In genomic region chr11:17528181-17528691, GRCh38 we compare ENCODE assay signal across 8 cellular contexts. TPM values are rescaled to one million over a fixed set of nuclear protein-coding genes. Genes with fewer than 3 reads are reported as not detected.
DNase-seq lines count a peak whose midpoint lies in the region; ATAC-seq, FAIRE-seq and TF ChIP-seq lines count a peak whose summit lies in the region.

No MANE protein-coding gene starts in this region.

- POLR2A ChIA-PET in endothelial cell of umbilical vein (lab: Charles Lee) = interaction anchor here (0.5 kb wide), 1 partner anchor 10 kb away, joined by 3 read pairs; no protein-coding TSS in a partner anchor

- TF ChIP-seq POLR2A in endothelial cell of umbilical vein (IDR thresholded peaks at IDR 0.05; ENCODE audit: low read depth, low read length) = no peak

- no peaks in the 10 kb centered on the region for H3K9me1 ChIP-seq in endothelial cell of umbilical vein (replicated peaks; ENCODE audit: control insufficient read depth, extremely low read depth, insufficient read depth, low read length)

- H3K36me3 ChIP-seq in endothelial cell of umbilical vein (ENCODE audit: control insufficient read depth in 2 of 2, extremely low read depth in 1 of 2, insufficient read depth in 2 of 2, low read length in 2 of 2) = no peaks in the 10 kb centered on the region

- H3K27me3 ChIP-seq in endothelial cell of umbilical vein (ENCODE audit: control insufficient read depth in 2 of 2, insufficient read depth in 2 of 2, low read length in 2 of 2) = peaks cover 2 to 3% of the 10 kb centered on the region in 2 experiments

- H3K27ac Mint-ChIP-seq in stimulated activated naive CD8-positive, alpha-beta T cell treated with anti-CD3 and anti-CD28 coated beads, Interleukin-15, amount 100 ng/mL, for 72 hours = no peak overlapping the region

- H3K4me2 ChIP-seq in endothelial cell of umbilical vein (ENCODE audit: insufficient read depth, low read length) = no peak overlapping the region

- ATAC-seq in HG02642 (IDR thresholded peaks at IDR 0.05; ENCODE audit: poor library complexity, unreplicated experiment) = peak; percentile 69
- ATAC-seq in stimulated activated naive CD8-positive, alpha-beta T cell treated with anti-CD3 and anti-CD28 coated beads, Interleukin-15, amount 100 ng/mL, for 72 hours = peak; percentile 77

- H3K9me3 ChIP-seq in endothelial cell of umbilical vein (replicated peaks; ENCODE audit: control insufficient read depth, insufficient read depth, low read length) = no peaks in the 10 kb centered on the region

- TF ChIP-seq CTCF in GM12865 (IDR thresholded peaks at IDR 0.05; ENCODE audit: insufficient read depth, low read depth, low read length, missing control alignments) = peak; percentile 68
- peak; percentile 80 to 81 for TF ChIP-seq CTCF in endothelial cell of umbilical vein (IDR thresholded peaks at IDR 0.05; ENCODE audit: extremely low read depth in 1 of 2, insufficient read depth in 1 of 2, low read depth in 1 of 2, low read length in 2 of 2)

- peak; percentile 49 for FAIRE-seq in endothelial cell of umbilical vein (lab: Jason Lieb, UNC)

- peak; percentile 40 for DNase-seq in GM12865 (ENCODE audit: low read depth)
- peak; percentile 62 for DNase-seq in NCI-H2227 (lab: John Stamatoyannopoulos, UW; ENCODE audit: unreplicated experiment)
- DNase-seq in activated CD4-positive, alpha-beta T cell treated with anti-CD3 and anti-CD28 coated beads, Interleukin-2, amount 50 U/mL, for 24 hours (ENCODE audit: low read depth in 1 of 2, low spot score in 1 of 2) = peak; percentile 15 to 24
- DNase-seq in endothelial cell of umbilical vein (ENCODE audit: low read depth, low spot score) = peak; percentile 42
- DNase-seq in middle frontal gyrus (ENCODE audit: extremely low spot score, low spot score) = peak; percentile 33
- DNase-seq in stimulated activated naive CD8-positive, alpha-beta T cell treated with anti-CD3 and anti-CD28 coated beads, Interleukin-15, amount 100 ng/mL, for 72 hours = peak; percentile 46 to 50
- DNase-seq in NCI-H128 (lab: John Stamatoyannopoulos, UW; ENCODE audit: unreplicated experiment) = no peak

- H2AFZ ChIP-seq in endothelial cell of umbilical vein (ENCODE audit: low read depth, low read length) = no peak overlapping the region

- no peaks in the 10 kb centered on the region for H3K9me3 Mint-ChIP-seq in stimulated activated naive CD8-positive, alpha-beta T cell treated with anti-CD3 and anti-CD28 coated beads, Interleukin-15, amount 100 ng/mL, for 72 hours

- no peak overlapping the region for H3K9ac ChIP-seq in endothelial cell of umbilical vein (replicated peaks; ENCODE audit: extremely low read depth, insufficient read depth, low read length)

- no peaks in the 10 kb centered on the region for H3K4me1 ChIP-seq in endothelial cell of umbilical vein (ENCODE audit: control insufficient read depth, extremely low read depth, insufficient read depth, low read length)

- no peak overlapping the region for H3K4me3 Mint-ChIP-seq in stimulated activated naive CD8-positive, alpha-beta T cell treated with anti-CD3 and anti-CD28 coated beads, Interleukin-15, amount 100 ng/mL, for 72 hours

- intact Hi-C loops in endothelial cell of umbilical vein (cut with micrococcal nuclease) = loop anchor here (1.0 kb wide), 3 partner anchors 144 to 298 kb away; no protein-coding TSS in a partner anchor

- no peaks in the 10 kb centered on the region for H3K79me2 ChIP-seq in endothelial cell of umbilical vein (ENCODE audit: control insufficient read depth, insufficient read depth, low read length)

- H3K4me1 Mint-ChIP-seq in stimulated activated naive CD8-positive, alpha-beta T cell treated with anti-CD3 and anti-CD28 coated beads, Interleukin-15, amount 100 ng/mL, for 72 hours = no peaks in the 10 kb centered on the region

- H3K4me3 ChIP-seq in GM12865 (ENCODE audit: low read depth, low read length) (no peak overlapping the region), endothelial cell of umbilical vein (replicated peaks in 1 of 3; ENCODE audit: insufficient read depth in 1 of 3, low read depth in 1 of 3, low read length in 3 of 3) (no peak overlapping the region)

- no peaks in the 10 kb centered on the region for H4K20me1 ChIP-seq in endothelial cell of umbilical vein (replicated peaks; ENCODE audit: control insufficient read depth, extremely low read depth, insufficient read depth, low read length)

- H3K27me3 Mint-ChIP-seq in stimulated activated naive CD8-positive, alpha-beta T cell treated with anti-CD3 and anti-CD28 coated beads, Interleukin-15, amount 100 ng/mL, for 72 hours = peaks cover 23% of the 10 kb centered on the region

- CTCF ChIA-PET in endothelial cell of umbilical vein (lab: Charles Lee) = interaction anchor here (0.6 to 4.0 kb wide), 37 partner anchors 9 to 743 kb away, joined by 3 to 128 read pairs (median 5); partner anchors contain the start of genes KCNJ11, OTOG and USH1C

- no TSS peak for BruUV-seq in endothelial cell of umbilical vein (replicated peaks; lab: Mats Ljungman, UMichigan)

- dilution Hi-C loops in endothelial cell of umbilical vein (cut with MboI; ENCODE audit: extremely low pct_ligation_motif_present, low sequenced_read_pairs) = no loop called here

- no peak overlapping the region for H3K27ac ChIP-seq in endothelial cell of umbilical vein (ENCODE audit: insufficient read depth, low read depth, low read length)

TF ChIP-seq in endothelial cell of umbilical vein, 7 proteins besides CTCF, POLR2A, EP300 and RAD21:
- no peak for TF ChIP-seq FOS (IDR thresholded peaks at IDR 0.05; ENCODE audit: borderline replicate concordance, insufficient read depth, low read length)
- no peak for TF ChIP-seq GATA2 (IDR thresholded peaks at IDR 0.05; ENCODE audit: insufficient read depth, insufficient read length, low read depth, low read length)
- TF ChIP-seq POLR2AphosphoS5 (IDR thresholded peaks at IDR 0.05; ENCODE audit: insufficient read depth, low read depth, low read length) = no peak
- no peak for TF ChIP-seq MAX (IDR thresholded peaks at IDR 0.05; ENCODE audit: insufficient read depth, insufficient read length)
- no peak for TF ChIP-seq JUN (IDR thresholded peaks at IDR 0.05; ENCODE audit: borderline replicate concordance, insufficient read depth, insufficient read length, low read depth)
- TF ChIP-seq MYC (IDR thresholded peaks at IDR 0.05; ENCODE audit: low read depth, low read length) = no peak
- TF ChIP-seq EZH2 (IDR thresholded peaks at IDR 0.05; ENCODE audit: borderline replicate concordance, low read depth, low read length, severe bottlenecking) = no peak

RNA-seq across cellular contexts. Expression of gene USH1C, which starts 16.0 kb away (rescaled TPM):
- total RNA-seq in endothelial cell of umbilical vein = not detected in 2 replicates
- polyA plus RNA-seq in endothelial cell of umbilical vein = not detected in 2 replicates
- polyA plus RNA-seq in endothelial cell of umbilical vein (2011; cell fraction: cytosol; rRNA removed) = not detected in 2 replicates
- polyA plus RNA-seq in endothelial cell of umbilical vein (2011; cell fraction: nucleus; rRNA removed) = not detected in 2 replicates
- not detected in 2 replicates for polyA plus RNA-seq in endothelial cell of umbilical vein (2012)
- polyA minus RNA-seq in endothelial cell of umbilical vein = not detected in 2 replicates
- polyA minus RNA-seq in endothelial cell of umbilical vein (2011; cell fraction: cytosol; rRNA and poly(A)+ RNA removed) = 11.7 TPM
- polyA minus RNA-seq in endothelial cell of umbilical vein (2011; cell fraction: nucleus; rRNA and poly(A)+ RNA removed) = not detected in 2 replicates

RNA-seq across cellular contexts. Expression of gene OTOG, which starts 18.8 kb away (rescaled TPM):
- total RNA-seq in endothelial cell of umbilical vein = not detected in 2 replicates
- polyA plus RNA-seq in endothelial cell of umbilical vein = not detected in 2 replicates
- not detected in 2 replicates for polyA plus RNA-seq in endothelial cell of umbilical vein (2011; cell fraction: cytosol; rRNA removed)
- not detected in 2 replicates for polyA plus RNA-seq in endothelial cell of umbilical vein (2011; cell fraction: nucleus; rRNA removed)
- not detected in 2 replicates for polyA plus RNA-seq in endothelial cell of umbilical vein (2012)
- polyA minus RNA-seq in endothelial cell of umbilical vein = not detected in 2 replicates
- 0.41 TPM for polyA minus RNA-seq in endothelial cell of umbilical vein (2011; cell fraction: cytosol; rRNA and poly(A)+ RNA removed)
- not detected in 2 replicates for polyA minus RNA-seq in endothelial cell of umbilical vein (2011; cell fraction: nucleus; rRNA and poly(A)+ RNA removed)

RNA-seq across cellular contexts. Expression of gene ABCC8, which starts 51.6 kb away (rescaled TPM):
- not detected in 2 replicates for total RNA-seq in endothelial cell of umbilical vein
- not detected in 2 replicates for polyA plus RNA-seq in endothelial cell of umbilical vein
- not detected in 2 replicates for polyA plus RNA-seq in endothelial cell of umbilical vein (2011; cell fraction: cytosol; rRNA removed)
- not detected in 2 replicates for polyA plus RNA-seq in endothelial cell of umbilical vein (2011; cell fraction: nucleus; rRNA removed)
- polyA plus RNA-seq in endothelial cell of umbilical vein (2012) = not detected in 2 replicates
- not detected in 2 replicates for polyA minus RNA-seq in endothelial cell of umbilical vein
- 1.3 TPM for polyA minus RNA-seq in endothelial cell of umbilical vein (2011; cell fraction: cytosol; rRNA and poly(A)+ RNA removed)
- not detected in 2 replicates for polyA minus RNA-seq in endothelial cell of umbilical vein (2011; cell fraction: nucleus; rRNA and poly(A)+ RNA removed)
